Comparison of ENCODE assay signal across 20 cellular contexts in genomic region chr1:94413311-94413710, GRCh38. TPM values are rescaled to one million over a fixed set of nuclear protein-coding genes. Genes with fewer than 3 reads are reported as not detected.
DNase-seq lines count a peak whose midpoint lies in the region; ATAC-seq and TF ChIP-seq lines count a peak whose summit lies in the region.
"Had no signal": no experiment of that assay in that cellular context is flagged by ENCODE, and none has a peak within 500 bp of the region (broad histone marks: within the 10 kb centered on the region; RNA-seq: fewer than 3 reads in every experiment).

No MANE protein-coding gene starts in this region.

- POLR2A ChIA-PET in IMR-90 (lab: Charles Lee; ENCODE audit: unreplicated experiment), result no interaction called here

- CTCF ChIA-PET in IMR-90 (lab: Yijun Ruan, JAX), result interaction anchor here (1.0 kb wide), 1 partner anchor 78 kb away, joined by 3 read pairs; no protein-coding TSS in a partner anchor

- TF ChIP-seq CTCF in IMR-90 (conservative IDR thresholded peaks at IDR 0.05; ENCODE audit: low read depth, low read length) (no peak), NB4 (IDR thresholded peaks at IDR 0.05; ENCODE audit: low read depth, low read length) (no peak)

- TF ChIP-seq RAD21 in IMR-90 (IDR thresholded peaks at IDR 0.05; ENCODE audit: low read length), result no peak

- DNase-seq in IMR-90 (no peak), NB4 (ENCODE audit: low read depth) (peak; percentile 80), UCSD-AML1 (lab: John Stamatoyannopoulos, UW; ENCODE audit: unreplicated experiment) (peak; percentile 30), cortex of kidney (lab: John Stamatoyannopoulos, UW) (no peak)
- no peak for DNase-seq in activated naive CD4-positive, alpha-beta T cell treated with Interleukin-2 at 50 U/mL for 16 hours
- DNase-seq: Caco-2; CD4-positive, CD25-positive, alpha-beta regulatory T cell; DMS 273 treated with DMSO at 0.1 percent for 48 hours; DMS79 treated with DMSO at 0.1 percent for 48 hours; NCI-H1417; NCI-H1694 treated with DMSO at 0.1 percent for 48 hours; NCI-H2081 treated with DMSO at 0.1 percent for 48 hours; NCI-H2171 treated with DMSO at 0.1 percent for 48 hours; NCI-H524 treated with DMSO at 0.1 percent for 48 hours; NCI-H82; Peyer's patch had no signal

- H3K4me1 ChIP-seq in BLaER1 treated with 17β-estradiol and CSF1 and Interleukin-3, amounts not matched to agents 10 nM and 100 nM, result peaks cover 15 to 33% (median 24%) of the 10 kb centered on the region in 10 experiments
- peaks cover 5% of the 10 kb centered on the region for H3K4me1 ChIP-seq in IMR-90 (ENCODE audit: control insufficient read depth, insufficient read depth, low read length)

- no peak overlapping the region for H3K27ac ChIP-seq in BLaER1 treated with 17β-estradiol and CSF1 and Interleukin-3, amounts not matched to agents 10 nM and 100 nM
- no peak overlapping the region for H3K27ac ChIP-seq in IMR-90 (ENCODE audit: insufficient read depth, low read length)
- H3K27ac ChIP-seq: Peyer's patch had no signal

- in situ Hi-C loops in IMR-90 (cut with MboI; ENCODE audit: low sequenced_read_pairs), result no loop called here

- H4K20me1 ChIP-seq in BLaER1 treated with 17β-estradiol and CSF1 and Interleukin-3, amounts not matched to agents 10 nM and 100 nM, result no peaks in the 10 kb centered on the region
- no peaks in the 10 kb centered on the region for H4K20me1 ChIP-seq in IMR-90 (ENCODE audit: insufficient read depth, low read length)

- TF ChIP-seq POLR2A in IMR-90 (IDR thresholded peaks at IDR 0.05; ENCODE audit: low read depth, low read length) (no peak), NB4 (IDR thresholded peaks at IDR 0.05; ENCODE audit: extremely low read depth, insufficient read length) (no peak)

- no peak overlapping the region; the same call in 1 of the 2 replicates for H4K91ac ChIP-seq in IMR-90 (ENCODE audit: insufficient read depth, low read depth, low read length)

- peak overlapping the region; percentile 45; the same call in 1 of the 2 replicates for H3K23ac ChIP-seq in IMR-90 (ENCODE audit: low read depth, low read length)

- no CpG with 5 or more reads among the region's 2 CpGs for WGBS in IMR-90 (ENCODE audit: extremely low coverage in 2 of 2, insufficient read length in 1 of 2), 2 experiments

- peak overlapping the region; percentile 19 to 68 (median 54); a peak in 20 of 22 replicates for H3K4me2 ChIP-seq in BLaER1 treated with 17β-estradiol and CSF1 and Interleukin-3, amounts not matched to agents 10 nM and 100 nM
- no peak overlapping the region for H3K4me2 ChIP-seq in IMR-90 (ENCODE audit: low read depth, low read length)

- no peak for ATAC-seq in IMR-90 (ENCODE audit: low read depth)
- no peak for ATAC-seq in HG02678 (IDR thresholded peaks at IDR 0.05; ENCODE audit: unreplicated experiment)
- ATAC-seq in GM18511 (IDR thresholded peaks at IDR 0.05; ENCODE audit: unreplicated experiment), result no peak
- ATAC-seq: SK-N-SH treated with all-trans-retinoic acid at 6 μM for 48 hours had no signal

- H3K79me1 ChIP-seq in IMR-90 (ENCODE audit: low read depth in 1 of 2, low read length in 2 of 2), result 0 out of 4 replicates have a peak, but pooled peaks cover 0 to 3% of the 10 kb centered on the region in 2 experiments

- H3K9me3 ChIP-seq in BLaER1 treated with 17β-estradiol and CSF1 and Interleukin-3, amounts not matched to agents 10 nM and 100 nM (replicated peaks in 1 of 11), result no peaks in the 10 kb centered on the region
- H3K9me3 ChIP-seq in IMR-90 (ENCODE audit: control insufficient read depth, insufficient read depth, low read length), result no peaks in the 10 kb centered on the region
- H3K9me3 ChIP-seq: Caco-2, Peyer's patch had no signal

- H3K18ac ChIP-seq in IMR-90 (ENCODE audit: low read depth, low read length), result no peak overlapping the region

- H2BK20ac ChIP-seq in IMR-90 (ENCODE audit: low read depth, low read length), result no peak overlapping the region

- H2AFZ ChIP-seq in IMR-90 (replicated peaks; ENCODE audit: low read length, poor library complexity), result no peak overlapping the region

- no TSS peak for BruUV-seq in IMR-90 (replicated peaks; lab: Mats Ljungman, UMichigan)

- H3K9ac ChIP-seq in BLaER1 treated with 17β-estradiol and CSF1 and Interleukin-3, amounts not matched to agents 10 nM and 100 nM, result no peak overlapping the region
- H3K9ac ChIP-seq in IMR-90 (ENCODE audit: low read depth, low read length), result no peak overlapping the region

- H2BK5ac ChIP-seq in IMR-90 (ENCODE audit: low read depth, low read length, poor library complexity, severe bottlenecking), result no peak overlapping the region

- no peak overlapping the region for H3K56ac ChIP-seq in IMR-90 (ENCODE audit: extremely low read depth, insufficient read depth, low read length)

- no peak overlapping the region for H2AK5ac ChIP-seq in IMR-90 (ENCODE audit: low read depth, low read length)

- no peak overlapping the region for H2BK120ac ChIP-seq in IMR-90 (ENCODE audit: low read depth, low read length)

- H2BK15ac ChIP-seq in IMR-90 (ENCODE audit: low read depth, low read length), result no peak overlapping the region

- H4K5ac ChIP-seq in IMR-90 (ENCODE audit: low read depth, low read length), result no peak overlapping the region

- H3K27me3 ChIP-seq in BLaER1 treated with 17β-estradiol and CSF1 and Interleukin-3, amounts not matched to agents 10 nM and 100 nM, result peaks cover 0 to 49% (median 0%) of the 10 kb centered on the region in 11 experiments; a peak in 6 of 22 replicates
- H3K27me3 ChIP-seq in IMR-90 (ENCODE audit: control insufficient read depth, insufficient read depth, low read length), result no peaks in the 10 kb centered on the region
- H3K27me3 ChIP-seq: Peyer's patch had no signal

- H3K4me3 ChIP-seq in BLaER1 treated with 17β-estradiol and CSF1 and Interleukin-3, amounts not matched to agents 10 nM and 100 nM, result no peak overlapping the region
- H3K4me3 ChIP-seq in IMR-90 (ENCODE audit: insufficient read depth, low read depth, low read length) (no peak overlapping the region), NB4 (ENCODE audit: low read depth, low read length) (no peak overlapping the region)
- H3K4me3 ChIP-seq: Peyer's patch had no signal

- H4K8ac ChIP-seq in IMR-90 (ENCODE audit: low read depth in 2 of 2, low read length in 2 of 2), result no peak overlapping the region

- H3K9me1 ChIP-seq in IMR-90 (ENCODE audit: insufficient read depth, low read length), result peaks cover 9% of the 10 kb centered on the region; the same call in 1 of the 2 replicates

- H2AK9ac ChIP-seq in IMR-90 (replicated peaks; ENCODE audit: low read depth, low read length, poor library complexity), result no peak overlapping the region

- no peak overlapping the region for H3K4ac ChIP-seq in IMR-90 (ENCODE audit: low read depth, low read length)

- intact Hi-C loops in IMR-90 (cut with micrococcal nuclease), result no loop called here

- H3K36me3 ChIP-seq in BLaER1 treated with 17β-estradiol and CSF1 and Interleukin-3, amounts not matched to agents 10 nM and 100 nM, result no peaks in the 10 kb centered on the region
- no peaks in the 10 kb centered on the region for H3K36me3 ChIP-seq in IMR-90 (ENCODE audit: control insufficient read depth, insufficient read depth, low read length)
- H3K36me3 ChIP-seq: Peyer's patch had no signal

- H3K14ac ChIP-seq in IMR-90 (replicated peaks; ENCODE audit: low read depth, low read length), result 0 out of 2 replicates have a peak overlapping the region, but pooled peaks have one; percentile 33

- dilution Hi-C loops in IMR-90 (cut with HindIII; ENCODE audit: low sequenced_read_pairs, unreplicated experiment), result no loop called here

TF ChIP-seq in IMR-90, 13 proteins besides CTCF, POLR2A, EP300 and RAD21:
- TF ChIP-seq BHLHE40 (IDR thresholded peaks at IDR 0.05; ENCODE audit: low read depth, low read length) (no peak), RFX5 (IDR thresholded peaks at IDR 0.05; ENCODE audit: low read depth, low read length) (no peak), USF2 (IDR thresholded peaks at IDR 0.05; ENCODE audit: low read depth, low read length) (no peak), MAFK (IDR thresholded peaks at IDR 0.05; ENCODE audit: low read depth, low read length) (no peak), CEBPB (IDR thresholded peaks at IDR 0.05; ENCODE audit: low read depth, low read length) (no peak), FOS (IDR thresholded peaks at IDR 0.05; ENCODE audit: low read depth, low read length) (no peak), MXI1 (IDR thresholded peaks at IDR 0.05; ENCODE audit: borderline replicate concordance, low read depth, low read length) (no peak)
TF ChIP-seq in IMR-90: peak in this region for 0.

RNA-seq across cellular contexts. Expression of gene ABCD3, which starts 4.9 kb away (rescaled TPM):
- 32.6 and 66.4 TPM in 2 replicates for total RNA-seq in IMR-90 (2012; rRNA removed)
- 9.6 and 13.6 TPM in 2 replicates for polyA plus RNA-seq in IMR-90 (2012; rRNA removed)
- 1.4 and 2.1 TPM in 2 replicates for polyA plus RNA-seq in IMR-90 (2012; cell fraction: cytosol; rRNA removed)
- polyA plus RNA-seq in IMR-90 (2012; cell fraction: nucleus; rRNA removed; ENCODE audit: low replicate concordance), result 1.4 and 17.2 TPM in 2 replicates

Comparison
In these comparisons a context has a peak if more than half of its experiments do, and no peak if none do; other contexts are left out.
1. DNase-seq: peak in NB4 (single experiment) and UCSD-AML1 (single experiment); none in IMR-90 (single experiment), cortex of kidney (single experiment) and activated naive CD4-positive, alpha-beta T cell treated with Interleukin-2 at 50 U/mL for 16 hours (single experiment).